ENCODE assay signal across 27 cellular contexts in the genomic region with DNA sequence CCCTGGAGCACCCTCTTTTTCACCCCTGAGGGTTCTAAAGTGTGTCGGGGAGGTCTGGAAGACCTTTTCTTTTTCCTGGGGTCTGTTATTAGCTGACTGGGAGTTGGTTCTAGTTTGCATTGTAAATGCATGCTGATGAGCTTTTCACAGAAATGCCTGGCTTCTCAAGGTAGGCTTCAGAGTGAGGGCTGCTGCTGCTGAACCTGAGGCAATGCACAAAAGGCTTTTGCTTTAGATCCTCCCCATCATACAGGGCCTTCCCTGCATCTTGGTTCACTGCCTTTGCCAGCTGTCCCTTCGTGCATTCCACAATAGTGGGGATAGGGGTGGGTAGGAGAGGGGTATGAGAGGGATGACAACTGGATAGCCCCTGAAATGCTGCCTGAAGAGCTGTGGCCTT.
"Had no signal": no experiment of that assay in that cellular context is flagged by ENCODE, and none has a peak within 500 bp of the region (broad histone marks: within the 10 kb centered on the region; RNA-seq: fewer than 3 reads in every experiment).

No MANE protein-coding gene starts in this region.

- H3K4me3 ChIP-seq: breast epithelium, SJCRH30 had no signal

- H3K4me1 Mint-ChIP-seq: activated CD8-positive, alpha-beta memory T cell treated with anti-CD3 and anti-CD28 coated beads, Interleukin-2, amount 10 ng/mL, durations not matched to agents 7 days and 5 days; activated naive CD4-positive, alpha-beta T cell treated with anti-CD3 and anti-CD28 coated beads, Interleukin-2, amount 50 U/mL, for 24 hours; IgD-negative memory B cell had no signal

- DNase-seq: activated CD4-positive, alpha-beta T cell treated with anti-CD3 and anti-CD28 coated beads for 48 hours; activated CD4-positive, alpha-beta T cell treated with anti-CD3 and anti-CD28 coated beads, Interleukin-2, amount 50 U/mL, for 4 hours; activated CD4-positive, CD25-positive, alpha-beta regulatory T cell treated with anti-CD3 and anti-CD28 coated beads, Interleukin-2, amount 50 U/mL, for 72 hours; activated CD8-positive, alpha-beta memory T cell treated with anti-CD3 and anti-CD28 coated beads, Interleukin-2, amount 10 ng/mL, durations not matched to agents 7 days and 5 days; activated effector memory CD4-positive, alpha-beta T cell treated with Interleukin-2 at 50 U/mL for 16 hours; activated naive CD4-positive, alpha-beta T cell; activated T-cell treated with anti-CD3 and anti-CD28 coated beads, Interleukin-2, amount 50 U/mL, for 24 hours; aorta; caudate nucleus; NCI-H1092; NCI-H1930; NCI-H2171 treated with DMSO at 0.1 percent for 48 hours; NCI-H226; NCI-H510A treated with DMSO at 0.1 percent for 48 hours; NCI-H82; OCI-M1; Right ventricle myocardium superior; SJCRH30; SK-N-SH had no signal

- H3K9me3 Mint-ChIP-seq: activated naive CD4-positive, alpha-beta T cell treated with anti-CD3 and anti-CD28 coated beads, Interleukin-2, amount 50 U/mL, for 24 hours; activated T-cell treated with anti-CD3 and anti-CD28 coated beads, Interleukin-2, amount 50 U/mL, for 24 hours; activated T-helper 1 cell treated with anti-CD3 and anti-CD28 coated beads, Interleukin-12 subunit alpha, Interleukin-12 subunit beta, Interleukin-2, Interleukin-4 antibody, amounts not matched to agents 30 ng/mL and 10 ng/mL and 1 ng/mL, durations not matched to agents 14 hours and 24 hours and 36 hours; IgD-negative memory B cell; T-helper 1 cell treated with Interleukin-12 subunit alpha and Interleukin-12 subunit beta and Interleukin-4 antibody, amounts not matched to agents 30 μg/mL and 1 μg/mL, for 36 hours had no signal

- H3K27ac Mint-ChIP-seq: activated CD8-positive, alpha-beta memory T cell treated with anti-CD3 and anti-CD28 coated beads, Interleukin-2, amount 10 ng/mL, durations not matched to agents 7 days and 5 days; activated naive CD4-positive, alpha-beta T cell treated with anti-CD3 and anti-CD28 coated beads, Interleukin-2, amount 50 U/mL, for 24 hours; activated T-cell treated with anti-CD3 and anti-CD28 coated beads, Interleukin-2, amount 50 U/mL, for 24 hours; activated T-helper 1 cell treated with anti-CD3 and anti-CD28 coated beads, Interleukin-12 subunit alpha, Interleukin-12 subunit beta, Interleukin-2, Interleukin-4 antibody, amounts not matched to agents 30 ng/mL and 10 ng/mL and 1 ng/mL, durations not matched to agents 14 hours and 24 hours and 36 hours; IgD-negative memory B cell; T-helper 1 cell treated with Interleukin-12 subunit alpha and Interleukin-12 subunit beta and Interleukin-4 antibody, amounts not matched to agents 30 μg/mL and 1 μg/mL, for 36 hours had no signal

- ATAC-seq: activated CD8-positive, alpha-beta memory T cell treated with anti-CD3 and anti-CD28 coated beads, Interleukin-2, amount 10 ng/mL, durations not matched to agents 7 days and 5 days; Panc1 had no signal

- H3K4me3 Mint-ChIP-seq: activated CD8-positive, alpha-beta memory T cell treated with anti-CD3 and anti-CD28 coated beads, Interleukin-2, amount 10 ng/mL, durations not matched to agents 7 days and 5 days; activated naive CD4-positive, alpha-beta T cell treated with anti-CD3 and anti-CD28 coated beads, Interleukin-2, amount 50 U/mL, for 24 hours; activated T-cell treated with anti-CD3 and anti-CD28 coated beads, Interleukin-2, amount 50 U/mL, for 24 hours; activated T-helper 1 cell treated with anti-CD3 and anti-CD28 coated beads, Interleukin-12 subunit alpha, Interleukin-12 subunit beta, Interleukin-2, Interleukin-4 antibody, amounts not matched to agents 30 ng/mL and 10 ng/mL and 1 ng/mL, durations not matched to agents 14 hours and 24 hours and 36 hours; IgD-negative memory B cell; T-helper 1 cell treated with Interleukin-12 subunit alpha and Interleukin-12 subunit beta and Interleukin-4 antibody, amounts not matched to agents 30 μg/mL and 1 μg/mL, for 36 hours had no signal

- H3K27ac ChIP-seq: breast epithelium, KMS-11, RWPE1, SJCRH30 had no signal
